Comparison of ENCODE assay signal across 11 cellular contexts in genomic region chr16:20884240-20884556, GRCh38. TPM values are rescaled to one million over a fixed set of nuclear protein-coding genes. Genes with fewer than 3 reads are reported as not detected.
DNase-seq lines count a peak whose midpoint lies in the region; ATAC-seq, FAIRE-seq and TF ChIP-seq lines count a peak whose summit lies in the region.
"Had no signal": no experiment of that assay in that cellular context is flagged by ENCODE, and none has a peak within 500 bp of the region (broad histone marks: within the 10 kb centered on the region; RNA-seq: fewer than 3 reads in every experiment).

No MANE protein-coding gene starts in this region.

- H3K36me3 Mint-ChIP-seq in astrocyte (ENCODE audit: low read depth, unreplicated experiment): no peaks in the 10 kb centered on the region

- no peak overlapping the region for H3K23ac ChIP-seq in mesenchymal stem cell (ENCODE audit: low read length in 2 of 2)

- H3K27ac Mint-ChIP-seq in astrocyte (ENCODE audit: unreplicated experiment): no peak overlapping the region

- no peaks in the 10 kb centered on the region for H3K9me3 Mint-ChIP-seq in astrocyte (ENCODE audit: unreplicated experiment)

- H3K9ac ChIP-seq in astrocyte (ENCODE audit: low read length) (no peak overlapping the region), mesenchymal stem cell (ENCODE audit: low read length) (no peak overlapping the region)

- H3K14ac ChIP-seq in mesenchymal stem cell (ENCODE audit: low read length in 2 of 2): no peak overlapping the region

- peaks cover 1% of the 10 kb centered on the region for H3K79me1 ChIP-seq in mesenchymal stem cell (replicated peaks; ENCODE audit: low read length, poor library complexity, severe bottlenecking)

- peaks cover 86% of the 10 kb centered on the region for H3K79me2 ChIP-seq in astrocyte (ENCODE audit: insufficient read depth, low read length)

- TF ChIP-seq CTCF in AG10803 (conservative IDR thresholded peaks at IDR 0.05; ENCODE audit: low read length): no peak
- TF ChIP-seq CTCF in HL-60 (IDR thresholded peaks at IDR 0.05; ENCODE audit: insufficient read depth, low read length): no peak
- TF ChIP-seq CTCF in astrocyte (IDR thresholded peaks at IDR 0.05; ENCODE audit: insufficient read depth, low read depth, low read length): no peak

- peaks cover 90% of the 10 kb centered on the region for H4K20me1 ChIP-seq in astrocyte (ENCODE audit: insufficient read depth, low read length)

- H3K18ac ChIP-seq in mesenchymal stem cell (ENCODE audit: low read depth in 1 of 2, low read length in 2 of 2): no peak overlapping the region

- H2BK120ac ChIP-seq in mesenchymal stem cell (ENCODE audit: low read depth, low read length): no peak overlapping the region

- ATAC-seq in HG03135 (IDR thresholded peaks at IDR 0.05; ENCODE audit: unreplicated experiment) (no peak), HG03520 (IDR thresholded peaks at IDR 0.05; ENCODE audit: unreplicated experiment) (no peak), GM18907 (IDR thresholded peaks at IDR 0.05; ENCODE audit: unreplicated experiment) (no peak)

- WGBS in mesenchymal stem cell: no CpG with 5 or more reads among the region's 1 CpG
- 48 to 62% (median 49%) methylated on average over 1 of the region's 1 CpG for WGBS in small intestine, 3 donors

- no peaks in the 10 kb centered on the region for H3K27me3 ChIP-seq in HL-60 (ENCODE audit: insufficient read depth, poor library complexity, severe bottlenecking)
- H3K27me3 ChIP-seq in astrocyte (ENCODE audit: insufficient read depth, low read length): no peaks in the 10 kb centered on the region
- no peaks in the 10 kb centered on the region for H3K27me3 ChIP-seq in mesenchymal stem cell (ENCODE audit: control insufficient read depth in 1 of 2, insufficient read depth in 1 of 2, low read length in 2 of 2)
- no peaks in the 10 kb centered on the region for H3K27me3 ChIP-seq in small intestine (ENCODE audit: control insufficient read depth in 2 of 2, insufficient read depth in 2 of 2, low read length in 2 of 2)
- H3K27me3 ChIP-seq: tibial nerve had no signal

- H3K4me3 ChIP-seq in AG10803 (ENCODE audit: low read length): no peak overlapping the region
- no peak overlapping the region for H3K4me3 ChIP-seq in HL-60 (replicated peaks; ENCODE audit: insufficient read depth, low read length)
- H3K4me3 ChIP-seq in astrocyte (ENCODE audit: insufficient read depth, low read depth, low read length): no peak overlapping the region
- no peak overlapping the region for H3K4me3 ChIP-seq in mesenchymal stem cell (ENCODE audit: insufficient read depth in 1 of 2, low read depth in 1 of 2, low read length in 2 of 2)
- no peak overlapping the region for H3K4me3 ChIP-seq in small intestine (ENCODE audit: low read depth in 1 of 2, low read length in 2 of 2)
- H3K4me3 ChIP-seq: tibial nerve had no signal

- peak overlapping the region; percentile 13 for H3K4me2 ChIP-seq in astrocyte (ENCODE audit: low read length)
- no peak overlapping the region for H3K4me2 ChIP-seq in mesenchymal stem cell (ENCODE audit: low read length, poor library complexity, severe bottlenecking)

- no peak overlapping the region for H2AK5ac ChIP-seq in mesenchymal stem cell (ENCODE audit: low read length, severe bottlenecking)

- no peaks in the 10 kb centered on the region for H3K9me3 ChIP-seq in astrocyte (ENCODE audit: insufficient read depth, low read depth, low read length)
- no peaks in the 10 kb centered on the region for H3K9me3 ChIP-seq in mesenchymal stem cell (ENCODE audit: control insufficient read depth, low read length)
- H3K9me3 ChIP-seq in small intestine (ENCODE audit: control insufficient read depth, low read depth): no peaks in the 10 kb centered on the region
- H3K9me3 ChIP-seq: tibial nerve had no signal

- peak overlapping the region; percentile 12; the same call in 1 of the 2 replicates for H3K27ac ChIP-seq in HL-60 (replicated peaks)
- no peak overlapping the region for H3K27ac ChIP-seq in astrocyte (ENCODE audit: low read depth, low read length)
- H3K27ac ChIP-seq in mesenchymal stem cell (ENCODE audit: low read length, poor library complexity, severe bottlenecking): no peak overlapping the region
- H3K27ac ChIP-seq in small intestine (ENCODE audit: low read depth in 1 of 2, low read length in 1 of 2): no peak overlapping the region

- H2AFZ ChIP-seq in astrocyte (ENCODE audit: low read depth, low read length) (no peak overlapping the region), mesenchymal stem cell (ENCODE audit: low read depth, low read length) (no peak overlapping the region)

- H3K4ac ChIP-seq in mesenchymal stem cell (ENCODE audit: low read depth in 1 of 2, low read length in 2 of 2): no peak overlapping the region

- no peak overlapping the region for H2BK5ac ChIP-seq in mesenchymal stem cell (ENCODE audit: low read depth, low read length, poor library complexity, severe bottlenecking)

- peaks cover 21% of the 10 kb centered on the region for H3K4me1 Mint-ChIP-seq in astrocyte (ENCODE audit: low read depth, unreplicated experiment)

- no peaks in the 10 kb centered on the region for H3K27me3 Mint-ChIP-seq in astrocyte (ENCODE audit: low read depth, unreplicated experiment)

- H3K36me3 ChIP-seq in astrocyte (ENCODE audit: insufficient read depth, low read length) (peaks cover 6% of the 10 kb centered on the region), mesenchymal stem cell (ENCODE audit: control insufficient read depth in 1 of 2, insufficient read depth in 2 of 2, low read depth in 1 of 2, low read length in 2 of 2) (peaks cover 5 to 31% of the 10 kb centered on the region in 2 experiments), small intestine (ENCODE audit: control insufficient read depth in 2 of 2, insufficient read depth in 2 of 2, low read length in 2 of 2) (no peaks in the 10 kb centered on the region)
- H3K36me3 ChIP-seq: tibial nerve had no signal

- H2BK15ac ChIP-seq in mesenchymal stem cell (ENCODE audit: low read depth, poor library complexity, severe bottlenecking): no peak overlapping the region

- FAIRE-seq in astrocyte (lab: Jason Lieb, UNC): no peak
- FAIRE-seq in small intestine (lab: Jason Lieb, UNC): no peak

- DNase-seq in AG10803 (ENCODE audit: low read depth) (peak; percentile 68), HL-60 (ENCODE audit: low read depth in 1 of 2, low spot score in 1 of 2) (peak in 1 of 2 experiments; percentile 70), astrocyte (ENCODE audit: low read depth) (peak; percentile 77), mesenchymal stem cell (peak; percentile 87), small intestine (no peak)
- DNase-seq: NCI-H345; stimulated activated CD4-positive, alpha-beta T cell treated with anti-CD3 and anti-CD28 coated beads, Interleukin-12 subunit alpha, Interleukin-12 subunit beta, amount 100 ng/mL, for 4 hours had no signal

- no peak overlapping the region for H2BK12ac ChIP-seq in mesenchymal stem cell (ENCODE audit: low read length in 2 of 2)

- H3K4me1 ChIP-seq in astrocyte (ENCODE audit: insufficient read depth, low read length): peaks cover 7% of the 10 kb centered on the region
- peaks cover 8% of the 10 kb centered on the region for H3K4me1 ChIP-seq in mesenchymal stem cell (ENCODE audit: control insufficient read depth, insufficient read depth, low read depth, low read length)
- peaks cover 5 to 9% of the 10 kb centered on the region in 2 donors for H3K4me1 ChIP-seq in small intestine (ENCODE audit: control insufficient read depth in 2 of 2, insufficient read depth in 1 of 2, low read depth in 1 of 2, low read length in 1 of 2)

- no peak overlapping the region for H4K8ac ChIP-seq in mesenchymal stem cell (ENCODE audit: low read length)

- no peak overlapping the region for H4K91ac ChIP-seq in mesenchymal stem cell (ENCODE audit: low read length)

- peak overlapping the region; percentile 7 for H3K4me3 Mint-ChIP-seq in astrocyte (ENCODE audit: unreplicated experiment)

RNA-seq across cellular contexts. Expression of gene DCUN1D3, which starts 16.0 kb away (rescaled TPM):
- total RNA-seq in astrocyte: 33.0 and 34.0 TPM in 2 replicates
- polyA plus RNA-seq in mesenchymal stem cell (2013, experiment 1 of 2): 7.9 TPM
- 8.2 TPM for polyA plus RNA-seq in mesenchymal stem cell (2013, experiment 2 of 2)
- 1 to 10 TPM; 1.6 to 4.8 (median 2.7) TPM for polyA plus RNA-seq in small intestine

RNA-seq across cellular contexts. Expression of gene LYRM1, which starts 16.4 kb away (rescaled TPM):
- total RNA-seq in astrocyte: 23.0 and 24.1 TPM in 2 replicates
- 17.2 TPM for polyA plus RNA-seq in mesenchymal stem cell (2013, experiment 1 of 2)
- polyA plus RNA-seq in mesenchymal stem cell (2013, experiment 2 of 2): 14.6 TPM
- polyA plus RNA-seq in small intestine: 10 to 100 TPM; 18.1 to 53.0 (median 37.6) TPM
